Comparison of ENCODE assay signal across 20 cellular contexts in genomic region chr1:10419351-10419750, GRCh38. TPM values are rescaled to one million over a fixed set of nuclear protein-coding genes. Genes with fewer than 3 reads are reported as not detected.
"Had no signal": no experiment of that assay in that cellular context is flagged by ENCODE, and none has a peak within 500 bp of the region (broad histone marks: within the 10 kb centered on the region; RNA-seq: fewer than 3 reads in every experiment).

No MANE protein-coding gene starts in this region.

- ATAC-seq: activated CD4-positive, CD25-positive, alpha-beta regulatory T cell treated with anti-CD3 and anti-CD28 coated beads, Interleukin-2, amount 50 U/mL, for 24 hours; heart left ventricle; sciatic nerve had no signal

- H3K9me3 Mint-ChIP-seq: activated naive CD4-positive, alpha-beta T cell treated with anti-CD3 and anti-CD28 coated beads, Interleukin-2, amount 50 U/mL, for 24 hours; immature natural killer cell; nephron; T-helper 2 cell treated with Interferon-gamma antibody and Interleukin-4, amounts not matched to agents 5 μg/mL and 100 μg/mL, for 36 hours had no signal

- H3K27me3 Mint-ChIP-seq: activated naive CD4-positive, alpha-beta T cell treated with anti-CD3 and anti-CD28 coated beads, Interleukin-2, amount 50 U/mL, for 24 hours had no signal

- DNase-seq: activated CD4-positive, alpha-beta T cell treated with anti-CD3 and anti-CD28 coated beads, Interleukin-2, amount 50 U/mL, for 1 hour; activated T-cell treated with anti-CD3 and anti-CD28 coated beads, Interleukin-2, amount 50 U/mL, for 1 hour; amniotic stem cell; caudate nucleus; effector CD4-positive, alpha-beta T cell; foreskin melanocyte; heart left ventricle; immature natural killer cell; stimulated activated CD4-positive, alpha-beta T cell treated with anti-CD3 and anti-CD28 coated beads, Interleukin-1b, Interleukin-23, amount 100 ng/mL, for 48 hours; tibial artery; uterus had no signal

- H3K4me3 Mint-ChIP-seq: activated naive CD4-positive, alpha-beta T cell treated with anti-CD3 and anti-CD28 coated beads, Interleukin-2, amount 50 U/mL, for 24 hours; immature natural killer cell; nephron; T-helper 2 cell treated with Interferon-gamma antibody and Interleukin-4, amounts not matched to agents 5 μg/mL and 100 μg/mL, for 36 hours had no signal

- H3K27ac Mint-ChIP-seq: activated naive CD4-positive, alpha-beta T cell treated with anti-CD3 and anti-CD28 coated beads, Interleukin-2, amount 50 U/mL, for 24 hours; nephron; T-helper 2 cell treated with Interferon-gamma antibody and Interleukin-4, amounts not matched to agents 5 μg/mL and 100 μg/mL, for 36 hours had no signal

RNA-seq across cellular contexts. Expression of gene CORT, which starts 30.5 kb away (rescaled TPM):
- total RNA-seq: endothelial cell of umbilical vein, lower leg skin, mesenteric fat pad, subcutaneous adipose tissue had no signal
